27 cellular contexts compared by ENCODE assay signal in genomic region chr15:59258317-59258716, GRCh38. TPM values are rescaled to one million over a fixed set of nuclear protein-coding genes. Genes with fewer than 3 reads are reported as not detected.
A peak's percentile ranks its signal among the peaks of the same experiment; 100 is the strongest.
DNase-seq lines count a peak whose midpoint lies in the region; ATAC-seq and TF ChIP-seq lines count a peak whose summit lies in the region.
"Had no signal": no experiment of that assay in that cellular context is flagged by ENCODE, and none has a peak within 500 bp of the region (broad histone marks: within the 10 kb centered on the region; RNA-seq: fewer than 3 reads in every experiment).

No MANE protein-coding gene starts in this region.

- no peaks in the 10 kb centered on the region for H3K9me3 ChIP-seq in RWPE2 (ENCODE audit: severe bottlenecking)
- H3K9me3 ChIP-seq: BE2C, Peyer's patch had no signal

- peak; percentile 8 for DNase-seq in NCI-H82 (lab: John Stamatoyannopoulos, UW)
- DNase-seq in NCI-H82 treated with DMSO at 0.1 percent for 48 hours (lab: John Stamatoyannopoulos, UW; ENCODE audit: unreplicated experiment), result no peak
- DNase-seq in RWPE2 (ENCODE audit: low spot score), result no peak
- no peak for DNase-seq in left lobe of liver (ENCODE audit: low spot score)
- no peak for DNase-seq in foreskin melanocyte
- no peak for DNase-seq in NCI-H2227 (lab: John Stamatoyannopoulos, UW; ENCODE audit: unreplicated experiment)
- DNase-seq: ACHN, BE2C, DMS53, Karpas-422, NCI-H1105, NCI-H1436 treated with DMSO at 0.1 percent for 48 hours, NCI-H187 treated with DMSO at 0.1 percent for 48 hours, NCI-H2171 treated with DMSO at 0.1 percent for 48 hours, NCI-H524, NCI-H774, Peyer's patch, SIG-M5 had no signal

- H3K4me1 ChIP-seq in RWPE2 (ENCODE audit: insufficient read depth, poor library complexity, severe bottlenecking), result peaks cover 17% of the 10 kb centered on the region
- H3K4me1 ChIP-seq: BE2C had no signal

- no peaks in the 10 kb centered on the region for H3K27me3 ChIP-seq in RWPE2 (ENCODE audit: insufficient read depth, poor library complexity, severe bottlenecking)
- H3K27me3 ChIP-seq: BE2C, Peyer's patch had no signal

- no peak for TF ChIP-seq CTCF in RWPE2 (IDR thresholded peaks at IDR 0.05; ENCODE audit: poor library complexity, severe bottlenecking)

- peak overlapping the region; percentile 53 for H3K27ac ChIP-seq in RWPE2 (ENCODE audit: poor library complexity, severe bottlenecking)
- peak overlapping the region; percentile 98 for H3K27ac ChIP-seq in temporal lobe (ENCODE audit: low read depth, low read length)
- H3K27ac ChIP-seq: 22Rv1, SK-N-MC had no signal

- peaks cover 84% of the 10 kb centered on the region for H3K36me3 ChIP-seq in RWPE2 (ENCODE audit: low read depth)
- H3K36me3 ChIP-seq: BE2C had no signal

- no peak overlapping the region for H3K4me3 ChIP-seq in RWPE2 (ENCODE audit: severe bottlenecking)
- H3K4me3 ChIP-seq: Peyer's patch, SK-N-MC had no signal

- no peak for TF ChIP-seq POLR2A in GM18505 (IDR thresholded peaks at IDR 0.05; ENCODE audit: borderline replicate concordance, extremely low read depth, insufficient read depth, insufficient read length)

- no peak for ATAC-seq in RWPE2 (ENCODE audit: low read depth)
- ATAC-seq in left lobe of liver, result peak; percentile 63
- no peak for ATAC-seq in GM18505 (IDR thresholded peaks at IDR 0.05; ENCODE audit: unreplicated experiment)
- ATAC-seq: HCT116 had no signal

RNA-seq across cellular contexts. Expression of gene LDHAL6B, which starts 51.7 kb away (rescaled TPM):
- total RNA-seq in left lobe of liver (not detected), temporal lobe (not detected)
- total RNA-seq: Daoy, G401, H1, M059J, Peyer's patch had no signal
